1 cellular context compared by ENCODE assay signal in genomic region chr12:3168223-3168770, GRCh38.
TF ChIP-seq lines count a peak whose summit lies in the region.

No MANE protein-coding gene starts in this region.

TF ChIP-seq in HCT116, 20 proteins besides CTCF, POLR2A, EP300 and RAD21 (continued from another document):
- TF ChIP-seq SIN3A (IDR thresholded peaks at IDR 0.05; ENCODE audit: low read depth), result no peak
